Comparison of ENCODE assay signal across 8 cellular contexts in genomic region chr3:20185364-20185732, GRCh38. TPM values are rescaled to one million over a fixed set of nuclear protein-coding genes. Genes with fewer than 3 reads are reported as not detected.
DNase-seq lines count a peak whose midpoint lies in the region; ATAC-seq and TF ChIP-seq lines count a peak whose summit lies in the region.

No MANE protein-coding gene starts in this region.

- peak overlapping the region; percentile 64 for H3K4me3 ChIP-seq in CD8-positive, alpha-beta T cell (ENCODE audit: low read depth, low read length)
- H3K4me3 ChIP-seq in thyroid gland (replicated peaks in 1 of 3), result peak overlapping the region; percentile 32 to 54 (median 54)

- H3K4me1 ChIP-seq in CD8-positive, alpha-beta T cell (ENCODE audit: insufficient read depth, low read length), result peaks cover 12% of the 10 kb centered on the region
- peaks cover 8 to 16% of the 10 kb centered on the region in 2 donors for H3K4me1 ChIP-seq in thyroid gland

- no peak for DNase-seq in CD8-positive, alpha-beta T cell
- DNase-seq in HT1080 (ENCODE audit: low read depth) (peak; percentile 9), WTC11 (ENCODE audit: low spot score) (no peak), iPS-NIHi11 (ENCODE audit: low spot score) (peak; percentile 24), thyroid gland (no peak), natural killer cell (no peak)

- no peak for TF ChIP-seq CTCF in CD8-positive, alpha-beta T cell (IDR thresholded peaks at IDR 0.05)
- TF ChIP-seq CTCF in WTC11 (IDR thresholded peaks at IDR 0.05) (no peak), thyroid gland (IDR thresholded peaks at IDR 0.05) (no peak), natural killer cell (IDR thresholded peaks at IDR 0.05) (no peak)

- no peaks in the 10 kb centered on the region for H3K4me1 Mint-ChIP-seq in CD8-positive, alpha-beta T cell (ENCODE audit: low read depth)
- H3K4me1 Mint-ChIP-seq in WTC11, result no peaks in the 10 kb centered on the region; the same call in 1 of the 2 replicates
- no peaks in the 10 kb centered on the region for H3K4me1 Mint-ChIP-seq in natural killer cell

- no peak for ATAC-seq in CD8-positive, alpha-beta T cell
- ATAC-seq in GM18870 (IDR thresholded peaks at IDR 0.05; ENCODE audit: unreplicated experiment), result peak; percentile 14
- 0 out of 2 replicates have a peak, but pooled peaks have one; percentile 5 for ATAC-seq in WTC11
- ATAC-seq in natural killer cell, result no peak
- no peak for ATAC-seq in HG02623 (IDR thresholded peaks at IDR 0.05; ENCODE audit: unreplicated experiment)

- POLR2A ChIA-PET in CD8-positive, alpha-beta T cell (lab: Charles Lee), result interaction anchor here (1.0 to 2.2 kb wide), 4 partner anchors 30 to 236 kb away, joined by 3 to 14 read pairs (median 3); partner anchors contain the start of gene KAT2B
- POLR2A ChIA-PET in WTC11 (lab: Charles Lee), result no interaction called here

- no peaks in the 10 kb centered on the region for H3K9me3 Mint-ChIP-seq in CD8-positive, alpha-beta T cell
- H3K9me3 Mint-ChIP-seq in WTC11, result no peaks in the 10 kb centered on the region
- no peaks in the 10 kb centered on the region for H3K9me3 Mint-ChIP-seq in natural killer cell

- H3K27ac ChIP-seq in CD8-positive, alpha-beta T cell (ENCODE audit: low read depth, low read length), result no peak overlapping the region
- H3K27ac ChIP-seq in thyroid gland, result no peak overlapping the region

- no peaks in the 10 kb centered on the region for H3K9me3 ChIP-seq in CD8-positive, alpha-beta T cell (ENCODE audit: low read length)
- no peaks in the 10 kb centered on the region for H3K9me3 ChIP-seq in thyroid gland

- intact Hi-C loops in CD8-positive, alpha-beta T cell (cut with DNase I, micrococcal nuclease), result loop anchor here in 1 of 2 experiments (5.0 kb wide), 1 partner anchor 128 kb away; no protein-coding TSS in a partner anchor
- intact Hi-C loops in thyroid gland (cut with DNase I), result loop anchor here (5.0 kb wide), 1 partner anchor 238 kb away; the partner anchor contains the start of gene RAB5A
- intact Hi-C loops in natural killer cell (cut with micrococcal nuclease), result no loop called here

- H3K27ac Mint-ChIP-seq in CD8-positive, alpha-beta T cell, result no peak overlapping the region
- H3K27ac Mint-ChIP-seq in WTC11, result no peak overlapping the region
- no peak overlapping the region for H3K27ac Mint-ChIP-seq in natural killer cell

- H3K36me3 Mint-ChIP-seq in CD8-positive, alpha-beta T cell, result no peaks in the 10 kb centered on the region
- H3K36me3 Mint-ChIP-seq in WTC11, result peaks cover 18% of the 10 kb centered on the region
- H3K36me3 Mint-ChIP-seq in natural killer cell, result no peaks in the 10 kb centered on the region

- H3K4me3 Mint-ChIP-seq in CD8-positive, alpha-beta T cell, result no peak overlapping the region
- H3K4me3 Mint-ChIP-seq in WTC11, result no peak overlapping the region
- H3K4me3 Mint-ChIP-seq in natural killer cell, result no peak overlapping the region

- WGBS in thyroid gland, 2 donors, result 6 to 7% methylated on average over 13 of the region's 13 CpGs

- CTCF ChIA-PET in CD8-positive, alpha-beta T cell (lab: Charles Lee), result interaction anchor here (1.5 kb wide), 1 partner anchor 147 kb away, joined by 4 read pairs; no protein-coding TSS in a partner anchor
- CTCF ChIA-PET in WTC11 (lab: Charles Lee), result no interaction called here

- H3K27me3 Mint-ChIP-seq in CD8-positive, alpha-beta T cell (ENCODE audit: low read depth), result no peaks in the 10 kb centered on the region
- H3K27me3 Mint-ChIP-seq in WTC11 (ENCODE audit: low read depth) (no peaks in the 10 kb centered on the region), natural killer cell (ENCODE audit: low read depth in 2 of 2) (no peaks in the 10 kb centered on the region)

- no peaks in the 10 kb centered on the region for H3K36me3 ChIP-seq in CD8-positive, alpha-beta T cell (ENCODE audit: insufficient read depth, low read length)
- H3K36me3 ChIP-seq in thyroid gland, result no peaks in the 10 kb centered on the region

- H3K27me3 ChIP-seq in CD8-positive, alpha-beta T cell (ENCODE audit: insufficient read depth, low read length), result no peaks in the 10 kb centered on the region
- H3K27me3 ChIP-seq in thyroid gland, result no peaks in the 10 kb centered on the region

- TF ChIP-seq POLR2A in thyroid gland (IDR thresholded peaks at IDR 0.05), result no peak

TF ChIP-seq in WTC11, 78 proteins besides CTCF, POLR2A, EP300 and RAD21 (continues in another document):
- TF ChIP-seq NR1H2 (CRISPR knock-in tag; IDR thresholded peaks at IDR 0.05) (no peak), ZMAT4 (CRISPR knock-in tag; IDR thresholded peaks at IDR 0.05) (no peak), ATF2 (CRISPR knock-in tag; IDR thresholded peaks at IDR 0.05; ENCODE audit: borderline replicate concordance, low read depth) (no peak), GABPB1 (CRISPR knock-in tag; IDR thresholded peaks at IDR 0.05) (no peak), E2F4 (CRISPR knock-in tag; IDR thresholded peaks at IDR 0.05; ENCODE audit: borderline replicate concordance, low read depth) (no peak), ERG (CRISPR knock-in tag; IDR thresholded peaks at IDR 0.05) (no peak), ZNF425 (CRISPR knock-in tag; conservative IDR thresholded peaks at IDR 0.05) (no peak)

RNA-seq across cellular contexts. Expression of gene SGO1, which starts 0.7 kb away (rescaled TPM):
- under 1 TPM; 0.33 to 0.71 TPM for total RNA-seq in CD8-positive, alpha-beta T cell
- 15.9 and 18.2 TPM in 2 replicates for total RNA-seq in HT1080 (2014; rRNA removed; shearing (Covaris generic))
- 19.6 and 20.4 TPM in 2 replicates for polyA plus RNA-seq in HT1080 (2015; cell fraction: cytosol; rRNA removed)
- polyA plus RNA-seq in HT1080 (2015; cell fraction: nucleus; rRNA removed), result 12.7 and 14.7 TPM in 2 replicates
- total RNA-seq in WTC11 (2021) (31.5 to 34.3 TPM (median 32.2 TPM) in 3 replicates), thyroid gland (under 1 TPM in 3 of 4 donors, not detected in 1; 0.33 to 0.67 (median 0.46) TPM), natural killer cell (1 to 10 TPM in 1 of 3 donors, under 1 TPM in 2; 0.55 to 1.4 (median 0.94) TPM)

Comparison
In these comparisons a context has a peak if more than half of its experiments do, and no peak if none do; other contexts are left out.
1. ATAC-seq: peak in GM18870 (single experiment) and WTC11 (single experiment); none in CD8-positive, alpha-beta T cell (single experiment), natural killer cell (0 of 3) and HG02623 (single experiment).
2. DNase-seq: peak in HT1080 (single experiment) and iPS-NIHi11 (single experiment); none in CD8-positive, alpha-beta T cell (0 of 7), WTC11 (single experiment), thyroid gland (0 of 2) and natural killer cell (single experiment).